ENCODE assay signal across 8 cellular contexts in the genomic region with DNA sequence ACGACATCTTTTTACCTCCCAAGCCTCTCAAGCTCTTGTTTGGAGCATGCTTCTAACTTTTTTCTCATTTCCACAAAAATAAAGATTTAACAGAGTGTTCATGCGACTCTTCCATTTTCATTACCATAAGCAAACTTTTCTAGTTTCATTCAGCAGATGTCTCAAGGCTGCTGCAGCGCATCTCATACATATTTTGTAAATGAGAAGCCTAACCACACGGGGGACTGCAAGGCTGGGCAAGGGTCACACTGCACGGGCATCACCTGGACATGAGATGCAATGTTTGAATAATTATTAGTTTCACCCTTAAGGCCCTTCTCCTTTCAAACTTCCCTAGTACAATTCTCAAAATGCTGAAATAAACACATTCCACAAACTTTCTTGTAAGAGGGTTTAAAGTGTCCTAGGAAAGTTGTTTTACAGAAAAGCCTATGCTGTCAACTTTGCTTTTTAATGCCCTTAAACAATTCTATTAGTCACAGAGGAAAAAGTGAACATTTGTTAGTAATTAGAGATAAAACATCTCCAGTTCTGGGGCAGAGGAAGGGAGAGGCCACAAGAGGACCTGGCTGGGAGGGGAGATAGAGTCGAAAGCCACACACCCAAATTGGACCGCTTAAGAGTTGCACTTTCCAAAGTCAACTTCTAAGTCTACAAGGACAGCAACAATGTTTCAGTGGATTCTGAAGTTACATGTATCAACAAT. TPM values are rescaled to one million over a fixed set of nuclear protein-coding genes. Genes with fewer than 3 reads are reported as not detected.
DNase-seq lines count a peak whose midpoint lies in the region; ATAC-seq and TF ChIP-seq lines count a peak whose summit lies in the region.

No MANE protein-coding gene starts in this region.

- H3K36me3 Mint-ChIP-seq in MCF 10A (ENCODE audit: insufficient read depth, unreplicated experiment) (peaks cover 6% of the 10 kb centered on the region), type B pancreatic cell (peaks cover 6% of the 10 kb centered on the region)

- no peak for TF ChIP-seq POLR2A in right lobe of liver (IDR thresholded peaks at IDR 0.05)

- peak overlapping the region; percentile 29; the same call in 1 of the 2 replicates for H2AFZ ChIP-seq in MM.1S (ENCODE audit: low read length)

- H3K9ac ChIP-seq in MM.1S (ENCODE audit: low read length), result peak overlapping the region; percentile 57; the same call in 1 of the 2 replicates

- H3K27me3 Mint-ChIP-seq in MCF 10A (ENCODE audit: insufficient read depth, unreplicated experiment) (no peaks in the 10 kb centered on the region), type B pancreatic cell (peaks cover 21% of the 10 kb centered on the region)

- H3K36me3 ChIP-seq in MM.1S (replicated peaks; ENCODE audit: insufficient read depth, low read length) (no peaks in the 10 kb centered on the region), right lobe of liver (no peaks in the 10 kb centered on the region)

- CTCF ChIA-PET in MCF 10A (lab: Yijun Ruan, JAX), result interaction anchor here (0.6 kb wide), 1 partner anchor 613 kb away, joined by 4 read pairs; no protein-coding TSS in a partner anchor

- 33% methylated on average over 7 of the region's 7 CpGs for WGBS in right lobe of liver (ENCODE audit: insufficient coverage, low coverage, low lambda C conversion rate, missing lambda C conversion rate)

- no peak for TF ChIP-seq CTCF in MM.1S (IDR thresholded peaks at IDR 0.05; ENCODE audit: low read length)
- TF ChIP-seq CTCF in MCF 10A (IDR thresholded peaks at IDR 0.05; ENCODE audit: unreplicated experiment), result no peak
- TF ChIP-seq CTCF in right lobe of liver (IDR thresholded peaks at IDR 0.05), result no peak
- peak; percentile 40 for TF ChIP-seq CTCF in type B pancreatic cell (conservative IDR thresholded peaks at IDR 0.05)

- ATAC-seq in right lobe of liver, result peak in 3 of 4 donors; percentile 1 to 3 (median 1)
- no peak for ATAC-seq in HG03175 (IDR thresholded peaks at IDR 0.05; ENCODE audit: unreplicated experiment)

- peaks cover 49% of the 10 kb centered on the region for H3K79me2 ChIP-seq in MM.1S (ENCODE audit: low read length)

- H3K27ac ChIP-seq in MM.1S (ENCODE audit: low read length) (peak overlapping the region; percentile 8; the same call in 1 of the 2 replicates), right lobe of liver (peak overlapping the region; percentile 63 to 79 (median 69))

- no peaks in the 10 kb centered on the region; the same call in 1 of the 2 replicates for H4K20me1 ChIP-seq in MM.1S (ENCODE audit: insufficient read depth, low read length)

- BruUV-seq in MCF 10A (replicated peaks; lab: Mats Ljungman, UMichigan), result no TSS peak

- no peaks in the 10 kb centered on the region; the same call in 1 of the 2 replicates for H3K27me3 ChIP-seq in MM.1S (replicated peaks; ENCODE audit: insufficient read depth, low read length)
- H3K27me3 ChIP-seq in right lobe of liver, result no peaks in the 10 kb centered on the region

- H3K4me1 ChIP-seq in MM.1S (ENCODE audit: low read length) (peaks cover 24% of the 10 kb centered on the region), right lobe of liver (peaks cover 0 to 38% (median 11%) of the 10 kb centered on the region in 4 donors)

- peak overlapping the region; percentile 81 for H3K4me2 ChIP-seq in MM.1S (ENCODE audit: low read depth, low read length)

- H3F3A ChIP-seq in MM.1S (ENCODE audit: insufficient read depth, low read length), result peaks cover 18% of the 10 kb centered on the region

- DNase-seq in EH (ENCODE audit: low read depth) (peak; percentile 76), MM.1S (peak; percentile 19), MCF 10A (ENCODE audit: unreplicated experiment) (peak; percentile 22), right lobe of liver (no peak), type B pancreatic cell (ENCODE audit: extremely low spot score, unreplicated experiment) (no peak), anterior cingulate cortex (lab: John Stamatoyannopoulos, UW) (no peak), NCI-H2227 treated with DMSO at 0.1 percent for 48 hours (lab: John Stamatoyannopoulos, UW) (no peak)

- no peaks in the 10 kb centered on the region for H3K9me3 ChIP-seq in MM.1S (replicated peaks; ENCODE audit: insufficient read depth, low read length)
- H3K9me3 ChIP-seq in right lobe of liver, result no peaks in the 10 kb centered on the region

- intact Hi-C loops in MCF 10A (cut with micrococcal nuclease) (no loop called here), right lobe of liver (cut with DNase I) (no loop called here)

- H3K9me3 Mint-ChIP-seq in MCF 10A (ENCODE audit: unreplicated experiment) (peaks cover 9% of the 10 kb centered on the region), type B pancreatic cell (peaks cover 7% of the 10 kb centered on the region)

- peak overlapping the region; percentile 74 for H3K27ac Mint-ChIP-seq in MCF 10A (ENCODE audit: low read depth, unreplicated experiment)
- peak overlapping the region; percentile 73 for H3K27ac Mint-ChIP-seq in type B pancreatic cell

- H3K4me3 Mint-ChIP-seq in MCF 10A (ENCODE audit: unreplicated experiment) (peak overlapping the region; percentile 68), type B pancreatic cell (peak overlapping the region; percentile 84)

- H3K4me1 Mint-ChIP-seq in MCF 10A (ENCODE audit: insufficient read depth, unreplicated experiment) (peaks cover 42% of the 10 kb centered on the region), type B pancreatic cell (ENCODE audit: unreplicated experiment) (peaks cover 42% of the 10 kb centered on the region)

- H3K9me2 ChIP-seq in MM.1S (replicated peaks; ENCODE audit: insufficient read depth, low read length), result no peaks in the 10 kb centered on the region

- POLR2A ChIA-PET in MCF 10A (lab: Yijun Ruan, JAX), result interaction anchor here (0.6 kb wide), 2 partner anchors 76 to 730 kb away, joined by 3 read pairs; no protein-coding TSS in a partner anchor

- H3K4me3 ChIP-seq in MM.1S (ENCODE audit: low read length), result peak overlapping the region; percentile 71
- peak overlapping the region; percentile 49 to 70 (median 65) for H3K4me3 ChIP-seq in right lobe of liver

RNA-seq across cellular contexts. Expression of a gene that starts 1.3 kb away (rescaled TPM):
- total RNA-seq in MCF 10A (2022), result 42.5 and 43.8 TPM in 2 replicates
- 10 to 100 TPM; 13.9 to 22.6 (median 16.3) TPM for total RNA-seq in right lobe of liver
- 12.8 and 19.9 TPM in 2 replicates for total RNA-seq in type B pancreatic cell (ENCODE audit: low replicate concordance)

Comparison
In these comparisons a context has a peak if more than half of its experiments do, and no peak if none do; other contexts are left out.
1. DNase-seq: peak in EH (single experiment), MM.1S (single experiment) and MCF 10A (single experiment); none in right lobe of liver (0 of 3), type B pancreatic cell (single experiment), anterior cingulate cortex (0 of 58) and NCI-H2227 treated with DMSO at 0.1 percent for 48 hours (single experiment).